ENCODE assay signal across 8 cellular contexts in the genomic region with DNA sequence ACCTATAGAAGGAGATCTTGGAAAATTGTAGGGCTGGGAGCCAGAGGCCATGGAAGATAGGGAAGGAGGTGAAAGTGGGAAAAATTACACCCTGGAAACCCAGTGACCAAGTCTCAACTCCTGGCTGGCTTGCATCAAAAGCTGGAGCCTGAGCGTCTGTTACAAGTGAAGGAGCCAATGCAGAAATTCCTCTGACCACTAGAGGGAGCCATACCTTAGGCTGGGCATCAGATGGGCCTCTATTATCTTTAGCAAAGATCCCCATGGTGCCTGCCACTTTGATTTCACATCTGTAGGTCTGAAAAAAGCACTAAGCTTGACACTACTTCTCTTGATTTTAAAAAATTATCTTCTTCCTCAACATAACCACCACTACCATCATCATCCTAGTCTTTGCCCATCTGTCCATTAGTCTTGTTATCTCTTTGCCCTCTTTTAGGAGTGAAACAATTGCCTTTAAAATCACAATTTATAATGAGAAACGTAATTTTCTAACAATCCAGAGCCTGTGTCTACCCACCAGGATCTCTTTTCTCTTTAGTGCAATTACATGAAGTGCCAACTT.
DNase-seq lines count a peak whose midpoint lies in the region; ATAC-seq lines count a peak whose summit lies in the region.

No MANE protein-coding gene starts in this region.

- WGBS in mesenchymal stem cell: 35% methylated on average over 2 of the region's 2 CpGs

- no peak overlapping the region for H3K4me3 ChIP-seq in effector memory CD4-positive, alpha-beta T cell (ENCODE audit: insufficient read depth, low read depth, low read length, poor library complexity, severe bottlenecking)
- H3K4me3 ChIP-seq in mesenchymal stem cell (ENCODE audit: insufficient read depth in 1 of 2, low read depth in 1 of 2, low read length in 2 of 2): no peak overlapping the region

- H3K23ac ChIP-seq in mesenchymal stem cell (ENCODE audit: low read length in 2 of 2): no peak overlapping the region

- H3K4me2 ChIP-seq in mesenchymal stem cell (ENCODE audit: low read length, poor library complexity, severe bottlenecking): no peak overlapping the region

- H3K4me1 ChIP-seq in effector memory CD4-positive, alpha-beta T cell (ENCODE audit: control insufficient read depth, insufficient read depth, low read length, poor library complexity, severe bottlenecking): no peaks in the 10 kb centered on the region
- H3K4me1 ChIP-seq in mesenchymal stem cell (ENCODE audit: control insufficient read depth, insufficient read depth, low read depth, low read length): peaks cover 11% of the 10 kb centered on the region

- ATAC-seq in GM19351 (IDR thresholded peaks at IDR 0.05; ENCODE audit: unreplicated experiment) (peak; percentile 93), HG03378 (IDR thresholded peaks at IDR 0.05; ENCODE audit: unreplicated experiment) (peak; percentile 95)
- peak; percentile 82 for ATAC-seq in stimulated activated naive CD8-positive, alpha-beta T cell treated with anti-CD3 and anti-CD28 coated beads, Interleukin-15, amount 100 ng/mL, for 72 hours

- H2BK120ac ChIP-seq in mesenchymal stem cell (ENCODE audit: low read depth, low read length): no peak overlapping the region

- H3K4me1 Mint-ChIP-seq in stimulated activated naive CD8-positive, alpha-beta T cell treated with anti-CD3 and anti-CD28 coated beads, Interleukin-15, amount 100 ng/mL, for 72 hours: no peaks in the 10 kb centered on the region

- no peak overlapping the region for H2AK5ac ChIP-seq in mesenchymal stem cell (ENCODE audit: low read length, severe bottlenecking)

- peak; percentile 75 for DNase-seq in COR-L47 (lab: John Stamatoyannopoulos, UW)
- peak; percentile 73 for DNase-seq in NCI-H345 (lab: John Stamatoyannopoulos, UW)
- peak; percentile 72 for DNase-seq in activated CD4-positive, alpha-beta T cell treated with anti-CD3 and anti-CD28 coated beads for 48 hours
- peak in 2 of 3 donors; percentile 1 to 24 for DNase-seq in effector memory CD4-positive, alpha-beta T cell
- peak; percentile 73 for DNase-seq in mesenchymal stem cell
- peak; percentile 54 to 55 for DNase-seq in stimulated activated naive CD8-positive, alpha-beta T cell treated with anti-CD3 and anti-CD28 coated beads, Interleukin-15, amount 100 ng/mL, for 72 hours

- H3K18ac ChIP-seq in mesenchymal stem cell (ENCODE audit: low read depth in 1 of 2, low read length in 2 of 2): no peak overlapping the region

- no peak overlapping the region for H3K27ac ChIP-seq in effector memory CD4-positive, alpha-beta T cell (ENCODE audit: insufficient read depth, low read length, poor library complexity, severe bottlenecking)
- H3K27ac ChIP-seq in mesenchymal stem cell (ENCODE audit: low read length, poor library complexity, severe bottlenecking): no peak overlapping the region

- no peaks in the 10 kb centered on the region for H3K9me3 ChIP-seq in effector memory CD4-positive, alpha-beta T cell (ENCODE audit: control insufficient read depth, low read length)
- H3K9me3 ChIP-seq in mesenchymal stem cell (ENCODE audit: control insufficient read depth, low read length): no peaks in the 10 kb centered on the region

- H3K36me3 ChIP-seq in effector memory CD4-positive, alpha-beta T cell (ENCODE audit: control insufficient read depth, insufficient read depth, low read length): no peaks in the 10 kb centered on the region
- H3K36me3 ChIP-seq in mesenchymal stem cell (ENCODE audit: control insufficient read depth in 1 of 2, insufficient read depth in 2 of 2, low read depth in 1 of 2, low read length in 2 of 2): no peaks in the 10 kb centered on the region

- no peaks in the 10 kb centered on the region for H3K27me3 Mint-ChIP-seq in stimulated activated naive CD8-positive, alpha-beta T cell treated with anti-CD3 and anti-CD28 coated beads, Interleukin-15, amount 100 ng/mL, for 72 hours

- H3K27me3 ChIP-seq in effector memory CD4-positive, alpha-beta T cell (replicated peaks; ENCODE audit: control insufficient read depth, insufficient read depth, low read length, poor library complexity, severe bottlenecking): no peaks in the 10 kb centered on the region
- H3K27me3 ChIP-seq in mesenchymal stem cell (ENCODE audit: control insufficient read depth in 1 of 2, insufficient read depth in 1 of 2, low read length in 2 of 2): no peaks in the 10 kb centered on the region

- H2BK12ac ChIP-seq in mesenchymal stem cell (ENCODE audit: low read length in 2 of 2): no peak overlapping the region

- no peak overlapping the region for H2BK5ac ChIP-seq in mesenchymal stem cell (ENCODE audit: low read depth, low read length, poor library complexity, severe bottlenecking)

- H3K14ac ChIP-seq in mesenchymal stem cell (ENCODE audit: low read length in 2 of 2): no peak overlapping the region

- H4K91ac ChIP-seq in mesenchymal stem cell (ENCODE audit: low read length): no peak overlapping the region

- no peak overlapping the region for H3K4ac ChIP-seq in mesenchymal stem cell (ENCODE audit: low read depth in 1 of 2, low read length in 2 of 2)

- H4K8ac ChIP-seq in mesenchymal stem cell (ENCODE audit: low read length): no peak overlapping the region

- no peak overlapping the region for H2BK15ac ChIP-seq in mesenchymal stem cell (ENCODE audit: low read depth, poor library complexity, severe bottlenecking)

- no peak overlapping the region for H3K27ac Mint-ChIP-seq in stimulated activated naive CD8-positive, alpha-beta T cell treated with anti-CD3 and anti-CD28 coated beads, Interleukin-15, amount 100 ng/mL, for 72 hours

- no peak overlapping the region for H2AFZ ChIP-seq in mesenchymal stem cell (ENCODE audit: low read depth, low read length)

- H3K79me1 ChIP-seq in mesenchymal stem cell (replicated peaks; ENCODE audit: low read length, poor library complexity, severe bottlenecking): no peaks in the 10 kb centered on the region

- H3K9me3 Mint-ChIP-seq in stimulated activated naive CD8-positive, alpha-beta T cell treated with anti-CD3 and anti-CD28 coated beads, Interleukin-15, amount 100 ng/mL, for 72 hours: no peaks in the 10 kb centered on the region

- H3K9ac ChIP-seq in mesenchymal stem cell (ENCODE audit: low read length): peak overlapping the region; percentile 0

- no peak overlapping the region for H3K4me3 Mint-ChIP-seq in stimulated activated naive CD8-positive, alpha-beta T cell treated with anti-CD3 and anti-CD28 coated beads, Interleukin-15, amount 100 ng/mL, for 72 hours

Comparison
In these comparisons a context has a peak if more than half of its experiments do, and no peak if none do; other contexts are left out.
1. DNase-seq: peak in every context shown above with its lines; median percentile 75 in COR-L47; 73 in NCI-H345; 73 in mesenchymal stem cell; 72 in activated CD4-positive, alpha-beta T cell treated with anti-CD3 and anti-CD28 coated beads for 48 hours; 54 in stimulated activated naive CD8-positive, alpha-beta T cell treated with anti-CD3 and anti-CD28 coated beads, Interleukin-15, amount 100 ng/mL, for 72 hours; 12 in effector memory CD4-positive, alpha-beta T cell.